Comparison of ENCODE assay signal across 24 cellular contexts in genomic region chr2:168039885-168040284, GRCh38.
A peak's percentile ranks its signal among the peaks of the same experiment; 100 is the strongest.
DNase-seq lines count a peak whose midpoint lies in the region; ATAC-seq lines count a peak whose summit lies in the region.
"Had no signal": no experiment of that assay in that cellular context is flagged by ENCODE, and none has a peak within 500 bp of the region (broad histone marks: within the 10 kb centered on the region; RNA-seq: fewer than 3 reads in every experiment).

No MANE protein-coding gene starts in this region.

- H3K4me1 Mint-ChIP-seq in activated T-helper 17 cell treated with anti-CD3 and anti-CD28 coated beads, Interleukin-2, amount 50 U/mL, for 72 hours = peaks cover 16% of the 10 kb centered on the region

- H3K27me3 Mint-ChIP-seq in activated T-helper 17 cell treated with anti-CD3 and anti-CD28 coated beads, Interleukin-2, amount 50 U/mL, for 72 hours = no peaks in the 10 kb centered on the region
- H3K27me3 Mint-ChIP-seq: activated T-cell treated with anti-CD3 and anti-CD28 coated beads, Interleukin-2, amount 50 U/mL, for 24 hours; brain; T-cell had no signal

- DNase-seq in stimulated activated CD4-positive, alpha-beta T cell treated with anti-CD3 and anti-CD28 coated beads, Interleukin-15, amount 100 ng/mL, for 24 hours = no peak
- DNase-seq in NCI-H2196 (lab: John Stamatoyannopoulos, UW; ENCODE audit: unreplicated experiment) (no peak), HuH-7.5 (ENCODE audit: low spot score) (no peak)
- DNase-seq: activated CD4-positive, alpha-beta T cell treated with anti-CD3 and anti-CD28 coated beads for 1 hour; activated naive CD4-positive, alpha-beta T cell; activated T-cell treated with anti-CD3 and anti-CD28 coated beads, Interleukin-2, amount 50 U/mL, for 24 hours; adrenal gland; dorsolateral prefrontal cortex; H9; left colon; mammary epithelial cell; NCI-H1092 treated with DMSO at 0.1 percent for 48 hours; NCI-H187; NCI-H2171 treated with DMSO at 0.1 percent for 48 hours; NCI-H524; substantia nigra; T-cell had no signal

- H3K27ac Mint-ChIP-seq in activated T-helper 17 cell treated with anti-CD3 and anti-CD28 coated beads, Interleukin-2, amount 50 U/mL, for 72 hours = no peak overlapping the region
- H3K27ac Mint-ChIP-seq: activated T-cell treated with anti-CD3 and anti-CD28 coated beads, Interleukin-2, amount 50 U/mL, for 24 hours; brain; H9; T-cell had no signal

- H3K36me3 Mint-ChIP-seq in activated T-helper 17 cell treated with anti-CD3 and anti-CD28 coated beads, Interleukin-2, amount 50 U/mL, for 72 hours (ENCODE audit: low read depth) = peaks cover 33% of the 10 kb centered on the region

- peak; percentile 30 for ATAC-seq in GM18511 (IDR thresholded peaks at IDR 0.05; ENCODE audit: unreplicated experiment)
- ATAC-seq in GM19351 (IDR thresholded peaks at IDR 0.05; ENCODE audit: unreplicated experiment) = peak; percentile 33
- ATAC-seq in HG03571 (IDR thresholded peaks at IDR 0.05; ENCODE audit: unreplicated experiment) = peak; percentile 27
- peak; percentile 49 for ATAC-seq in activated T-helper 17 cell treated with anti-CD3 and anti-CD28 coated beads, Interleukin-2, amount 50 U/mL, for 72 hours (replicated peaks)
- ATAC-seq: gastroesophageal sphincter, left colon, T-cell had no signal

- H3K9me3 Mint-ChIP-seq in activated T-helper 17 cell treated with anti-CD3 and anti-CD28 coated beads, Interleukin-2, amount 50 U/mL, for 72 hours = no peaks in the 10 kb centered on the region
- H3K9me3 Mint-ChIP-seq: activated T-cell treated with anti-CD3 and anti-CD28 coated beads, Interleukin-2, amount 50 U/mL, for 24 hours; CD14-positive monocyte; H9; T-cell had no signal

- no peak overlapping the region for H3K4me3 Mint-ChIP-seq in activated T-helper 17 cell treated with anti-CD3 and anti-CD28 coated beads, Interleukin-2, amount 50 U/mL, for 72 hours
- H3K4me3 Mint-ChIP-seq: activated T-cell treated with anti-CD3 and anti-CD28 coated beads, Interleukin-2, amount 50 U/mL, for 24 hours; brain; CD14-positive monocyte; H9; T-cell had no signal
